Comparison of ENCODE assay signal across 20 cellular contexts in the genomic region with DNA sequence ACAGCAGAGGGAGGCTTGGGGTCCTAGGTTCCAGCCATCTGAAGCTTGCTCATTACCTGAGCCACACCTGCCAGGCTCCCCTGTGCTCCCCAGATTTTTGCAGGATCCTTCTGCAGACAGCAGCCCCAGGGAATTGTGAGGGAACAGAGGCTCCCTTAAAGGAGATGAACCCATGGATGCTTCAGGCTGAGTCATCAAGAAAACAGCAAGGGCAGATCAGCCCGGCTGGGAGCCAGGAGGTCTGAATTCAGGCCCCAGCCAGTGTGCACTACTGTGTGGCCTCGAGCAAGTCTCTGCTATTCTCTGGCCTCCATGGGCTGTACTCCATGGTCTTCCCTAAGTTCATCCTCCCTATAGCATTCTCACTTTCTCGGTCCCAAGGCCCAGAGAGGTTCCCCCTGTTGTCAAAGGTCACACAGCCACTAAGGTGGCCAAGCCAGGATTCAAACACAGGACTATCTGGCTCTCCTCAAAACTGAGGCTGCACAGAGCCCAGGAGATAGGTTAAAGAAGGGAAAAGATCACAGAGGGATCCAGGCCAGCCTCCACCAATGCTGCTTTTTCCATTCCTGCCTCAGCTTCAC. TPM values are rescaled to one million over a fixed set of nuclear protein-coding genes. Genes with fewer than 3 reads are reported as not detected.
DNase-seq lines count a peak whose midpoint lies in the region; ATAC-seq, FAIRE-seq and TF ChIP-seq lines count a peak whose summit lies in the region.
"Had no signal": no experiment of that assay in that cellular context is flagged by ENCODE, and none has a peak within 500 bp of the region (broad histone marks: within the 10 kb centered on the region; RNA-seq: fewer than 3 reads in every experiment).

No MANE protein-coding gene starts in this region.

- no peaks in the 10 kb centered on the region for H4K20me1 ChIP-seq in GM23248 (ENCODE audit: insufficient read depth)

- WGBS in GM23248 (ENCODE audit: low coverage in 1 of 2, low lambda C conversion rate in 2 of 2, missing lambda C conversion rate in 2 of 2), 2 experiments: 22 to 33% methylated on average over 3 of the region's 3 CpGs
- WGBS in neuronal stem cell (ENCODE audit: extremely low coverage in 2 of 2, insufficient read length in 2 of 2, insufficient replicate concordance in 1 of 2), 2 donors: no CpG with 5 or more reads among the region's 3 CpGs
- 75 to 80% (median 77%) methylated on average over 3 of the region's 3 CpGs for WGBS in small intestine, 3 donors

- no peak overlapping the region for H3K9ac ChIP-seq in GM23248
- no peak overlapping the region for H3K9ac ChIP-seq in neuronal stem cell (ENCODE audit: low read depth, low read length, poor library complexity)

- no peaks in the 10 kb centered on the region for H3K36me3 ChIP-seq in GM23248 (ENCODE audit: low read depth)
- no peaks in the 10 kb centered on the region for H3K36me3 ChIP-seq in neuronal stem cell (replicated peaks in 1 of 2; ENCODE audit: control insufficient read depth in 2 of 2, insufficient read depth in 2 of 2, low read length in 2 of 2)
- no peaks in the 10 kb centered on the region for H3K36me3 ChIP-seq in small intestine (ENCODE audit: control insufficient read depth in 2 of 2, insufficient read depth in 2 of 2, low read length in 2 of 2)
- H3K36me3 ChIP-seq: BE2C, transverse colon had no signal

- in situ Hi-C loops in GM23248 (cut with MboI): no loop called here

- no peak overlapping the region for H2AK5ac ChIP-seq in neuronal stem cell (ENCODE audit: low read depth, low read length)

- no peak overlapping the region for H3K27ac Mint-ChIP-seq in natural killer cell treated with Interleukin-12 subunit alpha and Interleukin-12 subunit beta and Interleukin-15 and Interleukin-18, amount 100 ng/mL, for 72 hours
- H3K27ac Mint-ChIP-seq: activated naive CD8-positive, alpha-beta T cell treated with anti-CD3 and anti-CD28 coated beads, Interleukin-2, amount 50 U/mL, for 24 hours; activated T-helper 1 cell treated with anti-CD3 and anti-CD28 coated beads, Interleukin-12 subunit alpha, Interleukin-12 subunit beta, Interleukin-2, Interleukin-4 antibody, amounts not matched to agents 30 ng/mL and 10 ng/mL and 1 ng/mL, durations not matched to agents 14 hours and 24 hours and 36 hours; endodermal cell; GM23338; memory B cell had no signal

- no peak for ATAC-seq in natural killer cell treated with Interleukin-12 subunit alpha and Interleukin-12 subunit beta and Interleukin-15 and Interleukin-18, amount 100 ng/mL, for 72 hours
- no peak for ATAC-seq in GM19397 (IDR thresholded peaks at IDR 0.05; ENCODE audit: unreplicated experiment)
- ATAC-seq: activated naive CD8-positive, alpha-beta T cell treated with anti-CD3 and anti-CD28 coated beads, Interleukin-2, amount 50 U/mL, for 24 hours; GM23338; stimulated activated naive CD8-positive, alpha-beta T cell treated with anti-CD3 and anti-CD28 coated beads, Interleukin-15, Interleukin-2, amounts not matched to agents 100 U/mL and 50 U/mL, for 24 hours had no signal

- H3K23ac ChIP-seq in neuronal stem cell (ENCODE audit: low read depth, low read length, poor library complexity): no peak overlapping the region

- DNase-seq in GM23248 (peak; percentile 83), RWPE1 (ENCODE audit: low spot score) (peak; percentile 5), choroid plexus epithelial cell (ENCODE audit: low read depth) (peak; percentile 68), neuronal stem cell (ENCODE audit: low spot score) (no peak), small intestine (no peak)
- no peak for DNase-seq in natural killer cell treated with Interleukin-12 subunit alpha and Interleukin-12 subunit beta and Interleukin-15 and Interleukin-18, amount 100 ng/mL, for 72 hours (ENCODE audit: low spot score)
- DNase-seq: activated CD4-positive, CD25-positive, alpha-beta regulatory T cell treated with anti-CD3 and anti-CD28 coated beads, Interleukin-2, amount 50 U/mL, for 72 hours; activated naive CD8-positive, alpha-beta T cell treated with anti-CD3 and anti-CD28 coated beads, Interleukin-2, amount 50 U/mL, for 24 hours; BE2C; endodermal cell; hypothalamus; naive B cell; NCI-H1694 treated with DMSO at 0.1 percent for 48 hours; stimulated activated naive CD8-positive, alpha-beta T cell treated with anti-CD3 and anti-CD28 coated beads, Interleukin-15, Interleukin-2, amounts not matched to agents 100 U/mL and 50 U/mL, for 24 hours; T-helper 9 cell; transverse colon had no signal

- H4K8ac ChIP-seq in neuronal stem cell (ENCODE audit: low read depth, low read length): no peak overlapping the region

- no peak overlapping the region for H3K4me3 Mint-ChIP-seq in natural killer cell treated with Interleukin-12 subunit alpha and Interleukin-12 subunit beta and Interleukin-15 and Interleukin-18, amount 100 ng/mL, for 72 hours
- H3K4me3 Mint-ChIP-seq: activated naive CD8-positive, alpha-beta T cell treated with anti-CD3 and anti-CD28 coated beads, Interleukin-2, amount 50 U/mL, for 24 hours; activated T-helper 1 cell treated with anti-CD3 and anti-CD28 coated beads, Interleukin-12 subunit alpha, Interleukin-12 subunit beta, Interleukin-2, Interleukin-4 antibody, amounts not matched to agents 30 ng/mL and 10 ng/mL and 1 ng/mL, durations not matched to agents 14 hours and 24 hours and 36 hours; endodermal cell; GM23338; memory B cell; naive B cell had no signal

- H3K79me1 ChIP-seq in neuronal stem cell (ENCODE audit: low read depth, low read length): no peaks in the 10 kb centered on the region

- H3K79me2 ChIP-seq in GM23248 (ENCODE audit: insufficient read depth): no peaks in the 10 kb centered on the region

- H3K4me1 Mint-ChIP-seq in natural killer cell treated with Interleukin-12 subunit alpha and Interleukin-12 subunit beta and Interleukin-15 and Interleukin-18, amount 100 ng/mL, for 72 hours (ENCODE audit: low read depth in 2 of 2): peaks cover 5 to 13% of the 10 kb centered on the region in 2 donors
- H3K4me1 Mint-ChIP-seq: activated naive CD8-positive, alpha-beta T cell treated with anti-CD3 and anti-CD28 coated beads, Interleukin-2, amount 50 U/mL, for 24 hours had no signal

- H3K18ac ChIP-seq in neuronal stem cell (ENCODE audit: low read length): peak overlapping the region; percentile 11

- CTCF ChIA-PET in RWPE1 (lab: Yijun Ruan, JAX): no interaction called here

- H2AFZ ChIP-seq in GM23248 (no peak overlapping the region), neuronal stem cell (ENCODE audit: low read length) (no peak overlapping the region)
- H2AFZ ChIP-seq: GM23338 had no signal

- H3K9me3 Mint-ChIP-seq in natural killer cell treated with Interleukin-12 subunit alpha and Interleukin-12 subunit beta and Interleukin-15 and Interleukin-18, amount 100 ng/mL, for 72 hours: no peaks in the 10 kb centered on the region
- H3K9me3 Mint-ChIP-seq: activated naive CD8-positive, alpha-beta T cell treated with anti-CD3 and anti-CD28 coated beads, Interleukin-2, amount 50 U/mL, for 24 hours; activated T-helper 1 cell treated with anti-CD3 and anti-CD28 coated beads, Interleukin-12 subunit alpha, Interleukin-12 subunit beta, Interleukin-2, Interleukin-4 antibody, amounts not matched to agents 30 ng/mL and 10 ng/mL and 1 ng/mL, durations not matched to agents 14 hours and 24 hours and 36 hours; endodermal cell; GM23338; memory B cell; naive B cell had no signal

- no peaks in the 10 kb centered on the region for H3K36me3 Mint-ChIP-seq in natural killer cell treated with Interleukin-12 subunit alpha and Interleukin-12 subunit beta and Interleukin-15 and Interleukin-18, amount 100 ng/mL, for 72 hours
- H3K36me3 Mint-ChIP-seq: memory B cell had no signal

- H3K14ac ChIP-seq in neuronal stem cell (ENCODE audit: low read length): no peak overlapping the region

- H3K27me3 ChIP-seq in GM23248 (replicated peaks; ENCODE audit: insufficient read depth): peaks cover 10% of the 10 kb centered on the region
- peaks cover 0 to 80% (median 0%) of the 10 kb centered on the region in 3 experiments for H3K27me3 ChIP-seq in neuronal stem cell (ENCODE audit: control insufficient read depth in 3 of 3, insufficient read depth in 3 of 3, low read depth in 1 of 3, low read length in 3 of 3)
- H3K27me3 ChIP-seq in small intestine (ENCODE audit: control insufficient read depth in 2 of 2, insufficient read depth in 2 of 2, low read length in 2 of 2): peaks cover 0 to 4% of the 10 kb centered on the region in 2 donors
- H3K27me3 ChIP-seq: BE2C, transverse colon had no signal

- no peak overlapping the region for H3K27ac ChIP-seq in GM23248
- H3K27ac ChIP-seq in RWPE1: no peak overlapping the region
- H3K27ac ChIP-seq in neuronal stem cell (replicated peaks; ENCODE audit: low read length): no peak overlapping the region
- no peak overlapping the region for H3K27ac ChIP-seq in small intestine (ENCODE audit: low read depth in 1 of 2, low read length in 1 of 2)
- H3K27ac ChIP-seq: transverse colon had no signal

- no peak overlapping the region for H2BK12ac ChIP-seq in neuronal stem cell (ENCODE audit: low read length)

- H3K4me1 ChIP-seq in GM23248 (ENCODE audit: insufficient read depth): no peaks in the 10 kb centered on the region
- peaks cover 0 to 6% of the 10 kb centered on the region in 2 donors for H3K4me1 ChIP-seq in neuronal stem cell (ENCODE audit: control insufficient read depth in 2 of 2, insufficient read depth in 1 of 2, low read depth in 1 of 2, low read length in 2 of 2)
- H3K4me1 ChIP-seq in small intestine (ENCODE audit: control insufficient read depth in 2 of 2, insufficient read depth in 1 of 2, low read depth in 1 of 2, low read length in 1 of 2): no peaks in the 10 kb centered on the region
- H3K4me1 ChIP-seq: BE2C, transverse colon had no signal

- H3K4me3 ChIP-seq in GM23248: no peak overlapping the region
- no peak overlapping the region for H3K4me3 ChIP-seq in choroid plexus epithelial cell (ENCODE audit: low read depth, low read length)
- no peak overlapping the region for H3K4me3 ChIP-seq in neuronal stem cell (ENCODE audit: low read length in 2 of 2)
- H3K4me3 ChIP-seq in small intestine (ENCODE audit: low read depth in 1 of 2, low read length in 2 of 2): no peak overlapping the region
- H3K4me3 ChIP-seq: GM23338, transverse colon had no signal

- peaks cover 31 to 38% of the 10 kb centered on the region in 2 donors for H3K27me3 Mint-ChIP-seq in natural killer cell treated with Interleukin-12 subunit alpha and Interleukin-12 subunit beta and Interleukin-15 and Interleukin-18, amount 100 ng/mL, for 72 hours

- no peak overlapping the region for H4K91ac ChIP-seq in neuronal stem cell (ENCODE audit: low read depth, low read length, poor library complexity)

- no peak overlapping the region for H3K4me2 ChIP-seq in GM23248 (ENCODE audit: unreplicated experiment)
- no peak overlapping the region for H3K4me2 ChIP-seq in neuronal stem cell (ENCODE audit: insufficient read depth, low read length, poor library complexity, severe bottlenecking)
- H3K4me2 ChIP-seq: GM23338 had no signal

- no peak overlapping the region for H2BK15ac ChIP-seq in neuronal stem cell (ENCODE audit: low read length)

- H2BK5ac ChIP-seq in neuronal stem cell (ENCODE audit: low read length): no peak overlapping the region

- no peaks in the 10 kb centered on the region for H3F3A ChIP-seq in GM23248 (ENCODE audit: insufficient read depth)

- no peaks in the 10 kb centered on the region for H3K9me2 ChIP-seq in GM23248 (ENCODE audit: insufficient read depth)

- no peak for FAIRE-seq in small intestine (lab: Jason Lieb, UNC)

- POLR2A ChIA-PET in RWPE1 (lab: Yijun Ruan, JAX; ENCODE audit: low non-redundant PET): no interaction called here

- H3K9me3 ChIP-seq in GM23248 (ENCODE audit: low read depth) (no peaks in the 10 kb centered on the region), neuronal stem cell (replicated peaks in 1 of 2; ENCODE audit: control insufficient read depth in 2 of 2, insufficient read depth in 1 of 2, low read depth in 1 of 2, low read length in 2 of 2) (no peaks in the 10 kb centered on the region), small intestine (ENCODE audit: control insufficient read depth, low read depth) (no peaks in the 10 kb centered on the region)
- H3K9me3 ChIP-seq: BE2C, transverse colon had no signal

- H3K4ac ChIP-seq in neuronal stem cell (ENCODE audit: low read length): no peak overlapping the region

- H2BK120ac ChIP-seq in neuronal stem cell (ENCODE audit: low read depth, low read length): no peak overlapping the region

- TF ChIP-seq CTCF in RWPE1 (conservative IDR thresholded peaks at IDR 0.05; ENCODE audit: low read depth) (no peak), choroid plexus epithelial cell (conservative IDR thresholded peaks at IDR 0.05; ENCODE audit: low read depth, low read length) (no peak)

RNA-seq across cellular contexts. Expression of a gene that starts 21.0 kb away (rescaled TPM):
- 0.11 TPM in 1 of 2 replicates, not detected in the other for total RNA-seq in GM23248 (2014; rRNA removed; shearing (Covaris generic))
- polyA plus RNA-seq in GM23248 (2016; fragmentation: Nextera tagmentation; extraction: Ambion mirVana): 0.14 TPM in 1 of 2 replicates, not detected in the other
- 0.77 TPM for polyA plus RNA-seq in neuronal stem cell (2013, experiment 1 of 2)
- polyA plus RNA-seq in neuronal stem cell (2013, experiment 2 of 2): 0.62 TPM
- not detected for total RNA-seq in natural killer cell treated with Interleukin-12 subunit alpha and Interleukin-12 subunit beta and Interleukin-15 and Interleukin-18, amount 100 ng/mL, for 72 hours
- polyA plus RNA-seq in small intestine: 1 to 10 TPM in 1 of 3 donors, under 1 TPM in 1, not detected in 1; 0.27 to 1.4 TPM
- total RNA-seq: activated T-helper 1 cell treated with anti-CD3 and anti-CD28 coated beads, Interleukin-12 subunit alpha, Interleukin-12 subunit beta, Interleukin-2, Interleukin-4 antibody, amounts not matched to agents 30 ng/mL and 10 ng/mL and 1 ng/mL, durations not matched to agents 14 hours and 24 hours and 36 hours had no signal

Comparison
In these comparisons a context has a peak if more than half of its experiments do, and no peak if none do; other contexts are left out.
1. DNase-seq: peak in GM23248 (single experiment), RWPE1 (single experiment) and choroid plexus epithelial cell (single experiment); none in neuronal stem cell (single experiment), natural killer cell treated with Interleukin-12 subunit alpha and Interleukin-12 subunit beta and Interleukin-15 and Interleukin-18, amount 100 ng/mL, for 72 hours (single experiment) and small intestine (single experiment).